ENCODE assay signal across 1 cellular context in genomic region chr12:48957141-48958048, GRCh38.
TF ChIP-seq lines count a peak whose summit lies in the region.

ARF3 (minus strand) TSS chr12:48957487; CDS start chr12:48941095, 16,392 bp downstream.

TF ChIP-seq in K562, 482 proteins besides CTCF, POLR2A, EP300 and RAD21 (continued from another document and continues in another):
- TF ChIP-seq ZBTB43 (CRISPR knock-in tag; IDR thresholded peaks at IDR 0.05) (no peak), PYGO2 (tag; IDR thresholded peaks at IDR 0.05) (no peak), ZNF398 (CRISPR knock-in tag; IDR thresholded peaks at IDR 0.05) (no peak), ATF4 (CRISPR knock-in tag; IDR thresholded peaks at IDR 0.05) (no peak), PHF8 (IDR thresholded peaks at IDR 0.05; ENCODE audit: borderline replicate concordance, low read length) (peak; percentile 84; the same call in 1 of the 2 replicates), SMARCE1 (IDR thresholded peaks at IDR 0.05) (no peak), HDGF (IDR thresholded peaks at IDR 0.05) (no peak), SIN3B (IDR thresholded peaks at IDR 0.05; ENCODE audit: low read depth) (0 out of 2 replicates have a peak, but pooled peaks have one; percentile 19), TFAM (CRISPR knock-in tag; conservative IDR thresholded peaks at IDR 0.05) (no peak), ESRRA (IDR thresholded peaks at IDR 0.05; ENCODE audit: borderline replicate concordance, low read depth) (no peak), ARID1B (IDR thresholded peaks at IDR 0.05) (peak; percentile 17), MAX (CRISPR knock-in tag; IDR thresholded peaks at IDR 0.05) (no peak), HMBOX1 (IDR thresholded peaks at IDR 0.05) (peak; percentile 82), FIP1L1 (IDR thresholded peaks at IDR 0.05; ENCODE audit: low read depth, low read length, poor library complexity, severe bottlenecking) (no peak), ZKSCAN3 (CRISPR knock-in tag; IDR thresholded peaks at IDR 0.05) (no peak), ZNF561 (CRISPR knock-in tag; conservative IDR thresholded peaks at IDR 0.05) (no peak), ZNF778 (CRISPR knock-in tag; IDR thresholded peaks at IDR 0.05) (no peak), NR2C1 (IDR thresholded peaks at IDR 0.05) (no peak), NR2C1 (tag; IDR thresholded peaks at IDR 0.05) (no peak), CBFA2T3 (IDR thresholded peaks at IDR 0.05) (0 out of 2 replicates have a peak, but pooled peaks have one; percentile 5), FOXA1 (IDR thresholded peaks at IDR 0.05; ENCODE audit: borderline replicate concordance) (no peak), PRMT5 (CRISPR knock-in tag; IDR thresholded peaks at IDR 0.05) (no peak), ZBTB34 (CRISPR knock-in tag; IDR thresholded peaks at IDR 0.05) (no peak), THAP7 (CRISPR knock-in tag; IDR thresholded peaks at IDR 0.05) (no peak), RNF219 (CRISPR knock-in tag; IDR thresholded peaks at IDR 0.05) (no peak), IRF1 (CRISPR knock-in tag; IDR thresholded peaks at IDR 0.05; ENCODE audit: borderline replicate concordance) (no peak), ZNF316 (IDR thresholded peaks at IDR 0.05) (no peak), GATA2 (CRISPR knock-in tag; IDR thresholded peaks at IDR 0.05) (no peak), RBM14 (IDR thresholded peaks at IDR 0.05; ENCODE audit: borderline replicate concordance, insufficient read depth, low read depth, low read length) (no peak), GTF2F1 (IDR thresholded peaks at IDR 0.05; ENCODE audit: low read depth, low read length) (no peak), BHLHE40 (IDR thresholded peaks at IDR 0.05; ENCODE audit: low read length) (no peak), HMG20B (CRISPR knock-in tag; IDR thresholded peaks at IDR 0.05) (no peak), POLR2G (IDR thresholded peaks at IDR 0.05; ENCODE audit: low read depth, low read length) (peak; percentile 95), CREM (IDR thresholded peaks at IDR 0.05; ENCODE audit: low read depth) (peak; percentile 60; the same call in 1 of the 2 replicates), ADNP (tag; IDR thresholded peaks at IDR 0.05) (no peak), CREB5 (CRISPR knock-in tag; IDR thresholded peaks at IDR 0.05) (no peak), DACH1 (IDR thresholded peaks at IDR 0.05; ENCODE audit: partially characterized antibody) (peak; percentile 72), ZNF174 (CRISPR knock-in tag; IDR thresholded peaks at IDR 0.05) (no peak), ZNF253 (CRISPR knock-in tag; conservative IDR thresholded peaks at IDR 0.05) (no peak), SLC30A9 (CRISPR knock-in tag; IDR thresholded peaks at IDR 0.05) (no peak), FOXK2 (conservative IDR thresholded peaks at IDR 0.05 in 1 of 2, IDR thresholded peaks at IDR 0.05 in 1 of 2; ENCODE audit: low read depth in 2 of 2) (no peak), ZNF12 (CRISPR knock-in tag; IDR thresholded peaks at IDR 0.05) (no peak), CCNT2 (IDR thresholded peaks at IDR 0.05; ENCODE audit: borderline replicate concordance, extremely low read depth, insufficient read length, low read depth, low read length) (peak; percentile 44), SRSF7 (optimal IDR thresholded peaks at IDR 0.05; ENCODE audit: low read depth, low read length) (no peak), ZHX1 (conservative IDR thresholded peaks at IDR 0.05; ENCODE audit: low read length) (peak; percentile 100), STAT5A (IDR thresholded peaks at IDR 0.05; ENCODE audit: borderline replicate concordance, low read length) (no peak), ETV1 (tag; conservative IDR thresholded peaks at IDR 0.05; ENCODE audit: low read depth) (peak; percentile 80), PHTF2 (CRISPR knock-in tag; IDR thresholded peaks at IDR 0.05) (no peak), NRF1 (conservative IDR thresholded peaks at IDR 0.05 in 1 of 2, IDR thresholded peaks at IDR 0.05 in 1 of 2) (peak; percentile 78 to 80), TCF3 (CRISPR knock-in tag; IDR thresholded peaks at IDR 0.05) (no peak), PBX2 (CRISPR knock-in tag; IDR thresholded peaks at IDR 0.05; ENCODE audit: low read depth) (no peak), PBX2 (tag; conservative IDR thresholded peaks at IDR 0.05; ENCODE audit: low read depth) (no peak)
